Comparison of ENCODE assay signal across 23 cellular contexts in genomic region chr15:80673561-80674244, GRCh38. TPM values are rescaled to one million over a fixed set of nuclear protein-coding genes. Genes with fewer than 3 reads are reported as not detected.
DNase-seq lines count a peak whose midpoint lies in the region; ATAC-seq, FAIRE-seq and TF ChIP-seq lines count a peak whose summit lies in the region.
"Had no signal": no experiment of that assay in that cellular context is flagged by ENCODE, and none has a peak within 500 bp of the region (broad histone marks: within the 10 kb centered on the region; RNA-seq: fewer than 3 reads in every experiment).

No MANE protein-coding gene starts in this region.

- H4K20me1 ChIP-seq in IMR-90 (ENCODE audit: insufficient read depth, low read length), result no peaks in the 10 kb centered on the region

- TF ChIP-seq POLR2A in IMR-90 (IDR thresholded peaks at IDR 0.05; ENCODE audit: low read depth, low read length) (no peak), uterus (IDR thresholded peaks at IDR 0.05) (no peak)

- H3K56ac ChIP-seq in IMR-90 (ENCODE audit: extremely low read depth, insufficient read depth, low read length), result no peak overlapping the region

- dilution Hi-C loops in IMR-90 (cut with HindIII; ENCODE audit: low sequenced_read_pairs, unreplicated experiment), result no loop called here

- H3K36me3 ChIP-seq in IMR-90 (ENCODE audit: control insufficient read depth, insufficient read depth, low read length), result no peaks in the 10 kb centered on the region
- no peaks in the 10 kb centered on the region for H3K36me3 ChIP-seq in psoas muscle (ENCODE audit: insufficient read depth in 1 of 2, low read depth in 1 of 2)
- no peaks in the 10 kb centered on the region for H3K36me3 ChIP-seq in uterus
- no peaks in the 10 kb centered on the region for H3K36me3 ChIP-seq in pancreas
- H3K36me3 ChIP-seq: esophagus squamous epithelium had no signal

- H2BK15ac ChIP-seq in IMR-90 (ENCODE audit: low read depth, low read length), result peak overlapping the region; percentile 87; the same call in 1 of the 3 replicates

- H3K4ac ChIP-seq in IMR-90 (ENCODE audit: low read depth, low read length), result peak overlapping the region; percentile 40; the same call in 1 of the 2 replicates

- in situ Hi-C loops in IMR-90 (cut with MboI; ENCODE audit: low sequenced_read_pairs), result no loop called here

- intact Hi-C loops in IMR-90 (cut with micrococcal nuclease) (no loop called here), psoas muscle (cut with DNase I) (no loop called here), uterus (cut with DNase I; ENCODE audit: low total_unique reads) (no loop called here), pancreas (cut with DNase I) (no loop called here)
- intact Hi-C loops in dendritic cell treated with granulocyte-macrophage colony-stimulating factor and Interleukin-4, amounts not matched to agents 40 ng/mL and 50 ng/mL, for 4 days (cut with micrococcal nuclease), result no loop called here

- H2BK20ac ChIP-seq in IMR-90 (ENCODE audit: low read depth, low read length), result peak overlapping the region; percentile 74; the same call in 1 of the 2 replicates

- peak overlapping the region; percentile 40 for H2AFZ ChIP-seq in IMR-90 (replicated peaks; ENCODE audit: low read length, poor library complexity)

- no peak overlapping the region; the same call in 1 of the 2 replicates for H4K91ac ChIP-seq in IMR-90 (ENCODE audit: insufficient read depth, low read depth, low read length)

- 0 out of 2 replicates have a peak, but pooled peaks cover 2% of the 10 kb centered on the region for H3K9me1 ChIP-seq in IMR-90 (ENCODE audit: insufficient read depth, low read length)

- H3K9ac ChIP-seq in IMR-90 (ENCODE audit: low read depth, low read length), result no peak overlapping the region

- no peak overlapping the region; the same call in 1 of the 2 replicates for H3K14ac ChIP-seq in IMR-90 (replicated peaks; ENCODE audit: low read depth, low read length)

- no peak overlapping the region for H2AK9ac ChIP-seq in IMR-90 (replicated peaks; ENCODE audit: low read depth, low read length, poor library complexity)

- H3K4me3 Mint-ChIP-seq in dendritic cell treated with granulocyte-macrophage colony-stimulating factor and Interleukin-4, amounts not matched to agents 40 ng/mL and 50 ng/mL, for 4 days, result peak overlapping the region; percentile 2
- H3K4me3 Mint-ChIP-seq in neural crest cell, result no peak overlapping the region
- H3K4me3 Mint-ChIP-seq: effector memory CD8-positive, alpha-beta T cell; nephron; T-helper 1 cell treated with Interleukin-12 subunit alpha and Interleukin-12 subunit beta and Interleukin-4 antibody, amounts not matched to agents 30 μg/mL and 1 μg/mL, for 36 hours had no signal

- no peak for FAIRE-seq in pancreas (lab: Jason Lieb, UNC)
- FAIRE-seq: GM12892, GM19239, RCC 7860 had no signal

- peak overlapping the region; percentile 42; the same call in 1 of the 2 replicates for H2AK5ac ChIP-seq in IMR-90 (ENCODE audit: low read depth, low read length)

- POLR2A ChIA-PET in IMR-90 (lab: Charles Lee; ENCODE audit: unreplicated experiment), result no interaction called here

- peaks cover 14% of the 10 kb centered on the region for H3K4me1 Mint-ChIP-seq in dendritic cell treated with granulocyte-macrophage colony-stimulating factor and Interleukin-4, amounts not matched to agents 40 ng/mL and 50 ng/mL, for 4 days (ENCODE audit: low read depth)
- H3K4me1 Mint-ChIP-seq in neural crest cell, result no peaks in the 10 kb centered on the region

- no peak overlapping the region for H3K4me2 ChIP-seq in IMR-90 (ENCODE audit: low read depth, low read length)

- 83% methylated on average over 3 of the region's 6 CpGs; no CpG with 5 or more reads in 1 of the 2 experiments for WGBS in IMR-90 (ENCODE audit: extremely low coverage in 2 of 2, insufficient read length in 1 of 2), 2 experiments
- 71 to 77% (median 76%) methylated on average over 6 of the region's 6 CpGs for WGBS in psoas muscle, 3 donors
- 77 to 83% methylated on average over 6 of the region's 6 CpGs for WGBS in pancreas, 2 donors

- peak overlapping the region; percentile 91 for H3K18ac ChIP-seq in IMR-90 (ENCODE audit: low read depth, low read length)

- peak overlapping the region; percentile 24 to 50; a peak in 1 of 4 replicates for H4K8ac ChIP-seq in IMR-90 (ENCODE audit: low read depth in 2 of 2, low read length in 2 of 2)

- TF ChIP-seq CTCF in GM12865 (IDR thresholded peaks at IDR 0.05; ENCODE audit: insufficient read depth, low read depth, low read length, missing control alignments) (no peak), IMR-90 (conservative IDR thresholded peaks at IDR 0.05; ENCODE audit: low read depth, low read length) (no peak), neural crest cell (conservative IDR thresholded peaks at IDR 0.05) (no peak), psoas muscle (IDR thresholded peaks at IDR 0.05) (no peak), uterus (IDR thresholded peaks at IDR 0.05) (no peak), pancreas (IDR thresholded peaks at IDR 0.05) (no peak)

- CTCF ChIA-PET in IMR-90 (lab: Yijun Ruan, JAX), result interaction anchor here (0.9 to 1.4 kb wide), 4 partner anchors 11 to 71 kb away, joined by 3 to 6 read pairs (median 4); no protein-coding TSS in a partner anchor

- H3K9me3 Mint-ChIP-seq in dendritic cell treated with granulocyte-macrophage colony-stimulating factor and Interleukin-4, amounts not matched to agents 40 ng/mL and 50 ng/mL, for 4 days, result no peaks in the 10 kb centered on the region
- peaks cover 5% of the 10 kb centered on the region for H3K9me3 Mint-ChIP-seq in neural crest cell
- H3K9me3 Mint-ChIP-seq: effector memory CD8-positive, alpha-beta T cell; T-helper 1 cell treated with Interleukin-12 subunit alpha and Interleukin-12 subunit beta and Interleukin-4 antibody, amounts not matched to agents 30 μg/mL and 1 μg/mL, for 36 hours had no signal

- no peak overlapping the region for H3K23ac ChIP-seq in IMR-90 (ENCODE audit: low read depth, low read length)

- no TSS peak for BruUV-seq in IMR-90 (replicated peaks; lab: Mats Ljungman, UMichigan)

- peak overlapping the region; percentile 54 for H3K27ac Mint-ChIP-seq in dendritic cell treated with granulocyte-macrophage colony-stimulating factor and Interleukin-4, amounts not matched to agents 40 ng/mL and 50 ng/mL, for 4 days
- H3K27ac Mint-ChIP-seq in neural crest cell (ENCODE audit: unreplicated experiment), result peak overlapping the region; percentile 89
- H3K27ac Mint-ChIP-seq: effector memory CD8-positive, alpha-beta T cell; nephron; progenitor cell of endocrine pancreas; T-helper 1 cell treated with Interleukin-12 subunit alpha and Interleukin-12 subunit beta and Interleukin-4 antibody, amounts not matched to agents 30 μg/mL and 1 μg/mL, for 36 hours had no signal

- peak overlapping the region; percentile 72 for H2BK120ac ChIP-seq in IMR-90 (ENCODE audit: low read depth, low read length)

- H2BK5ac ChIP-seq in IMR-90 (ENCODE audit: low read depth, low read length, poor library complexity, severe bottlenecking), result no peak overlapping the region

- H3K27ac ChIP-seq in IMR-90 (ENCODE audit: insufficient read depth, low read length) (no peak overlapping the region), psoas muscle (no peak overlapping the region), uterus (no peak overlapping the region), pancreas (no peak overlapping the region)
- H3K27ac ChIP-seq: esophagus squamous epithelium had no signal

- H3K4me1 ChIP-seq in IMR-90 (ENCODE audit: control insufficient read depth, insufficient read depth, low read length) (peaks cover 14% of the 10 kb centered on the region), psoas muscle (no peaks in the 10 kb centered on the region), uterus (no peaks in the 10 kb centered on the region), pancreas (no peaks in the 10 kb centered on the region)

- TF ChIP-seq RAD21 in IMR-90 (IDR thresholded peaks at IDR 0.05; ENCODE audit: low read length), result no peak

- DNase-seq in GM12865 (ENCODE audit: low read depth) (peak; percentile 11), IMR-90 (no peak), neural crest cell (ENCODE audit: low read depth, low spot score) (no peak), NCI-H345 treated with DMSO at 0.1 percent for 48 hours (lab: John Stamatoyannopoulos, UW; ENCODE audit: unreplicated experiment) (no peak), psoas muscle (no peak), uterus (no peak), pancreas (no peak)
- DNase-seq: activated CD8-positive, alpha-beta memory T cell treated with anti-CD3 and anti-CD28 coated beads, Interleukin-2, amount 50 U/mL, for 48 hours; COR-L47; DMS79 treated with DMSO at 0.1 percent for 48 hours; effector memory CD8-positive, alpha-beta T cell; esophagus squamous epithelium; left cardiac atrium; NCI-H2081; NCI-H446 treated with DMSO at 0.1 percent for 48 hours; stimulated activated CD4-positive, alpha-beta T cell treated with anti-CD3 and anti-CD28 coated beads, Interleukin-1b, Interleukin-23, amount 100 ng/mL, for 48 hours had no signal

- H3K36me3 Mint-ChIP-seq in dendritic cell treated with granulocyte-macrophage colony-stimulating factor and Interleukin-4, amounts not matched to agents 40 ng/mL and 50 ng/mL, for 4 days (ENCODE audit: low read depth), result no peaks in the 10 kb centered on the region
- H3K36me3 Mint-ChIP-seq in neural crest cell (ENCODE audit: low read depth), result no peaks in the 10 kb centered on the region

- no peaks in the 10 kb centered on the region for H3K9me3 ChIP-seq in IMR-90 (ENCODE audit: control insufficient read depth, insufficient read depth, low read length)
- H3K9me3 ChIP-seq in psoas muscle, result no peaks in the 10 kb centered on the region
- H3K9me3 ChIP-seq in uterus, result no peaks in the 10 kb centered on the region
- no peaks in the 10 kb centered on the region for H3K9me3 ChIP-seq in pancreas
- H3K9me3 ChIP-seq: esophagus squamous epithelium had no signal

- H4K5ac ChIP-seq in IMR-90 (ENCODE audit: low read depth, low read length), result peak overlapping the region; percentile 72; the same call in 1 of the 2 replicates

- ATAC-seq in IMR-90 (ENCODE audit: low read depth), result peak; percentile 35
- no peak for ATAC-seq in psoas muscle
- ATAC-seq in pancreas, result no peak
- ATAC-seq: effector memory CD8-positive, alpha-beta T cell; left cardiac atrium had no signal

- no peaks in the 10 kb centered on the region for H3K27me3 Mint-ChIP-seq in dendritic cell treated with granulocyte-macrophage colony-stimulating factor and Interleukin-4, amounts not matched to agents 40 ng/mL and 50 ng/mL, for 4 days
- peaks cover 12% of the 10 kb centered on the region for H3K27me3 Mint-ChIP-seq in neural crest cell (ENCODE audit: low read depth)

- H3K4me3 ChIP-seq in GM12865 (ENCODE audit: low read depth, low read length) (no peak overlapping the region), IMR-90 (ENCODE audit: insufficient read depth, low read depth, low read length) (no peak overlapping the region), psoas muscle (no peak overlapping the region), uterus (no peak overlapping the region), pancreas (no peak overlapping the region)
- H3K4me3 ChIP-seq: esophagus squamous epithelium had no signal

- H3K79me1 ChIP-seq in IMR-90 (ENCODE audit: low read depth in 1 of 2, low read length in 2 of 2), result no peaks in the 10 kb centered on the region

- H3K27me3 ChIP-seq in IMR-90 (ENCODE audit: control insufficient read depth, insufficient read depth, low read length) (no peaks in the 10 kb centered on the region), psoas muscle (ENCODE audit: insufficient read depth in 3 of 3, low read length in 2 of 3) (peaks cover 0 to 12% (median 6%) of the 10 kb centered on the region in 3 donors), uterus (no peaks in the 10 kb centered on the region), pancreas (no peaks in the 10 kb centered on the region)
- H3K27me3 ChIP-seq: esophagus squamous epithelium had no signal

RNA-seq across cellular contexts. Expression of gene ABHD17C, which starts 21.4 kb away (rescaled TPM):
- total RNA-seq in IMR-90 (2012; rRNA removed) (5.3 and 5.4 TPM in 2 replicates), neural crest cell (23.5 and 26.5 TPM in 2 replicates), psoas muscle (1 to 10 TPM; 1.1 to 2.9 (median 2.1) TPM), uterus (10 to 100 TPM in 1 of 4 donors, 1 to 10 TPM in 2, under 1 TPM in 1; 0.29 to 13.6 (median 6.5) TPM), pancreas (1 to 10 TPM; 3.2 to 7.9 (median 5.5) TPM)
- polyA plus RNA-seq in IMR-90 (2012; rRNA removed) (10.3 TPM in 2 replicates), psoas muscle (1 to 10 TPM; 1.5 to 3.7 (median 3.3) TPM), pancreas (1 to 10 TPM; 2.0 to 2.9 TPM)
- 6.5 and 8.3 TPM in 2 replicates for polyA plus RNA-seq in IMR-90 (2012; cell fraction: cytosol; rRNA removed)
- polyA plus RNA-seq in IMR-90 (2012; cell fraction: nucleus; rRNA removed; ENCODE audit: low replicate concordance), result 4.5 and 10.1 TPM in 2 replicates
